In the genomic region with DNA sequence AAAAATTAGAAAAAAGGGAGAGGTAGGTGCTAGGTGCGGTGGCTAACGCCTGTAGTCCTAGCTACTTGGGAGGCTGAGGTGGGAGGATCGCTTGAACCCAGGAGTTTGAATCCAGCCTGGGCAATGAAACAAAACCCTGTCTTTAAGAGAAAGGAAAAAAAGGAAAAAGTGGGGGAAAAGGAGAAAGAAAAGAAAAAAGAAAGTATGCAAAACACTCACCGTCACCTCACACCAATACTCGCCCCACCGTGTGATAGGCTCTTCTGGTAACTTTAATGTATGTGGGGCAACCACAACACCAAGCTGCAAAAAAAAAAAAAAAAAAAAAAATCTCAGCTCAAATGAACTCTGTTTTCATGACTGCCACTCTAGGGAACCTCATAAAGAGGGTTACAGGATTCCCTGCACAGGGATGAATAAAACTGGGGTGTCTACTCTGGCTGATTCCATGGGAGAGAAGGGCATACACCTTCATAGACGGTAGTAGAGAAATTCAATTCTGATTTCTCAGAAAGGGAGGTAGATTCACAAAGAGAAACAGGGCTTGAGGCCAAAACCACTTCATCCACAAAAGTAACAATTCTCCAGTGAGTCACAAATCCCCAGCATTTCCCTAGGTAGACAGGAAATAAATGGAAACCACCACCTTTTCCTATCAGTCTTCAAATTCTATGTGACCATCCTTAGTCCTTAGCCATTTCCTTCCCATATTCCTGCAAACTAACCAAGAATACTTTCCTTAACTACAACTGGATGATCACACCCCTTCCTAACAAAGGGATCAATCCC, we compare ENCODE assay signal across 1 cellular context.
TF ChIP-seq lines count a peak whose summit lies in the region.

No MANE protein-coding gene starts in this region.

TF ChIP-seq in SK-N-SH, 30 proteins besides CTCF, POLR2A, EP300 and RAD21:
- TF ChIP-seq CHD2 (IDR thresholded peaks at IDR 0.05; ENCODE audit: low read length, partially characterized antibody) (no peak), FOXM1 (IDR thresholded peaks at IDR 0.05; ENCODE audit: low read depth) (no peak), SMC3 (IDR thresholded peaks at IDR 0.05; ENCODE audit: low read depth, low read length) (no peak), FOXJ3 (CRISPR knock-in tag; IDR thresholded peaks at IDR 0.05) (no peak), FOSL2 (IDR thresholded peaks at IDR 0.05; ENCODE audit: borderline replicate concordance, low read depth) (no peak), EZH2phosphoT487 (IDR thresholded peaks at IDR 0.05; ENCODE audit: borderline replicate concordance, low read depth) (no peak), RCOR1 (IDR thresholded peaks at IDR 0.05; ENCODE audit: low read length) (no peak), TAF1 (IDR thresholded peaks at IDR 0.05; ENCODE audit: borderline replicate concordance, low read depth, low read length) (no peak), POLR2AphosphoS5 (IDR thresholded peaks at IDR 0.05; ENCODE audit: low read depth, low read length) (no peak), YY1 (IDR thresholded peaks at IDR 0.05; ENCODE audit: low read depth) (no peak), NFIC (IDR thresholded peaks at IDR 0.05; ENCODE audit: borderline replicate concordance) (no peak)
- TF ChIP-seq, protein P1, sequence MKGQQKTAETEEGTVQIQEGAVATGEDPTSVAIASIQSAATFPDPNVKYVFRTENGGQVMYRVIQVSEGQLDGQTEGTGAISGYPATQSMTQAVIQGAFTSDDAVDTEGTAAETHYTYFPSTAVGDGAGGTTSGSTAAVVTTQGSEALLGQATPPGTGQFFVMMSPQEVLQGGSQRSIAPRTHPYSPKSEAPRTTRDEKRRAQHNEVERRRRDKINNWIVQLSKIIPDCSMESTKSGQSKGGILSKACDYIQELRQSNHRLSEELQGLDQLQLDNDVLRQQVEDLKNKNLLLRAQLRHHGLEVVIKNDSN (IDR thresholded peaks at IDR 0.05; ENCODE audit: borderline replicate concordance, low read depth), result no peak
- TF ChIP-seq, protein P2, sequence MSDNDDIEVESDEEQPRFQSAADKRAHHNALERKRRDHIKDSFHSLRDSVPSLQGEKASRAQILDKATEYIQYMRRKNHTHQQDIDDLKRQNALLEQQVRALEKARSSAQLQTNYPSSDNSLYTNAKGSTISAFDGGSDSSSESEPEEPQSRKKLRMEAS (IDR thresholded peaks at IDR 0.05; ENCODE audit: low read depth), result no peak
- TF ChIP-seq, protein P3, sequence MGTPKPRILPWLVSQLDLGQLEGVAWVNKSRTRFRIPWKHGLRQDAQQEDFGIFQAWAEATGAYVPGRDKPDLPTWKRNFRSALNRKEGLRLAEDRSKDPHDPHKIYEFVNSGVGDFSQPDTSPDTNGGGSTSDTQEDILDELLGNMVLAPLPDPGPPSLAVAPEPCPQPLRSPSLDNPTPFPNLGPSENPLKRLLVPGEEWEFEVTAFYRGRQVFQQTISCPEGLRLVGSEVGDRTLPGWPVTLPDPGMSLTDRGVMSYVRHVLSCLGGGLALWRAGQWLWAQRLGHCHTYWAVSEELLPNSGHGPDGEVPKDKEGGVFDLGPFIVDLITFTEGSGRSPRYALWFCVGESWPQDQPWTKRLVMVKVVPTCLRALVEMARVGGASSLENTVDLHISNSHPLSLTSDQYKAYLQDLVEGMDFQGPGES (IDR thresholded peaks at IDR 0.05; ENCODE audit: low read depth, low read length), result no peak
- TF ChIP-seq, protein P4, sequence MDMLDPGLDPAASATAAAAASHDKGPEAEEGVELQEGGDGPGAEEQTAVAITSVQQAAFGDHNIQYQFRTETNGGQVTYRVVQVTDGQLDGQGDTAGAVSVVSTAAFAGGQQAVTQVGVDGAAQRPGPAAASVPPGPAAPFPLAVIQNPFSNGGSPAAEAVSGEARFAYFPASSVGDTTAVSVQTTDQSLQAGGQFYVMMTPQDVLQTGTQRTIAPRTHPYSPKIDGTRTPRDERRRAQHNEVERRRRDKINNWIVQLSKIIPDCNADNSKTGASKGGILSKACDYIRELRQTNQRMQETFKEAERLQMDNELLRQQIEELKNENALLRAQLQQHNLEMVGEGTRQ (IDR thresholded peaks at IDR 0.05; ENCODE audit: borderline replicate concordance, low read depth, low read length), result no peak
